ENCODE assay signal across 1 cellular context in genomic region chr2:218345491-218346176, GRCh38.
TF ChIP-seq lines count a peak whose summit lies in the region.

No MANE protein-coding gene starts in this region.

TF ChIP-seq in GM23338, 12 proteins besides CTCF, POLR2A, EP300 and RAD21 (continued from another document):
- TF ChIP-seq ZNF462 (CRISPR knock-in tag; IDR thresholded peaks at IDR 0.05) (no peak), ZNF331 (CRISPR knock-in tag; IDR thresholded peaks at IDR 0.05; ENCODE audit: low read depth) (no peak), NANOG (IDR thresholded peaks at IDR 0.05; ENCODE audit: borderline replicate concordance) (no peak), ETS1 (IDR thresholded peaks at IDR 0.05) (no peak), CREB1 (CRISPR knock-in tag; IDR thresholded peaks at IDR 0.05; ENCODE audit: low read depth) (no peak)
